Comparison of ENCODE assay signal across 12 cellular contexts in the genomic region with DNA sequence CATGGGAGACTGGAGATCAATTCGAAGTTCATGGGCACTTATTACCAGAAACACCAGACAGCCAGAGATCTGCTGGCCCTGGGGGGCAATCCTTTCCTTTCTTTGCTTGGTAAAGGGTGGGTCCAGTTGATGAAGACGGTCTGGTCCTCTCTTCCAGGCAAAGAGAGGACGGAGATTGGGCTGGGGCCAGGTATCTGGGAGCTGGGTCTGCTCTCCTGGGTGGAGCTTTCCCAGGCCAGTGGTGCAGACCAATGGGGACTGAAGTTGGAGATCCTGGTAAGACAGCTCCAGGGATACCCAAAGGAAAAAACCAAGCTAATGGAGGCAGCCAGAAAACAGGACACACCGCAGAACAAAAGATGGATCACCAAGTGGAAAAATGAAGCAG. TPM values are rescaled to one million over a fixed set of nuclear protein-coding genes. Genes with fewer than 3 reads are reported as not detected.
DNase-seq lines count a peak whose midpoint lies in the region; ATAC-seq and TF ChIP-seq lines count a peak whose summit lies in the region.
"Had no signal": no experiment of that assay in that cellular context is flagged by ENCODE, and none has a peak within 500 bp of the region (broad histone marks: within the 10 kb centered on the region; RNA-seq: fewer than 3 reads in every experiment).

No MANE protein-coding gene starts in this region.

- ATAC-seq in left lung (no peak), HG03460 (IDR thresholded peaks at IDR 0.05; ENCODE audit: unreplicated experiment) (no peak)
- ATAC-seq in stimulated activated effector memory CD8-positive, alpha-beta T cell treated with anti-CD3 and anti-CD28 coated beads, Interleukin-12 subunit alpha, Interleukin-12 subunit beta, amount 100 ng/mL, for 72 hours = no peak

- H3K9me3 ChIP-seq in Caco-2 = no peaks in the 10 kb centered on the region
- H3K9me3 ChIP-seq in adipocyte (ENCODE audit: control insufficient read depth, low read length) = no peaks in the 10 kb centered on the region
- H3K9me3 ChIP-seq in left lung = no peaks in the 10 kb centered on the region

- no peak for DNase-seq in Caco-2
- no peak for DNase-seq in adipocyte (ENCODE audit: low read depth)
- DNase-seq in left lung = no peak
- DNase-seq in stimulated activated effector memory CD8-positive, alpha-beta T cell treated with anti-CD3 and anti-CD28 coated beads, Interleukin-12 subunit alpha, Interleukin-12 subunit beta, amount 100 ng/mL, for 72 hours (ENCODE audit: low spot score in 2 of 2) = no peak
- no peak for DNase-seq in T-helper 1 cell
- DNase-seq in activated CD4-positive, CD25-positive, alpha-beta regulatory T cell (lab: John Stamatoyannopoulos, UW) = no peak
- DNase-seq in AG20443 (ENCODE audit: low spot score) = no peak
- DNase-seq: activated naive CD4-positive, alpha-beta T cell treated with anti-CD3 and anti-CD28 coated beads, Interleukin-2, amount 10 ng/mL, durations not matched to agents 7 days and 5 days; NCI-H1417 treated with DMSO at 0.1 percent for 48 hours; NCI-H510A had no signal

- no peaks in the 10 kb centered on the region for H3K36me3 ChIP-seq in Caco-2 (ENCODE audit: control insufficient read depth, insufficient read depth, low read length)
- H3K36me3 ChIP-seq in adipocyte (ENCODE audit: control insufficient read depth, insufficient read depth, low read length, severe bottlenecking) = peaks cover 17% of the 10 kb centered on the region
- H3K36me3 ChIP-seq in left lung = peaks cover 0 to 41% of the 10 kb centered on the region in 2 donors

- POLR2A ChIA-PET in Caco-2 (lab: Charles Lee) = no interaction called here

- H3K27ac Mint-ChIP-seq in Caco-2 (ENCODE audit: unreplicated experiment) = peak overlapping the region; percentile 45
- peak overlapping the region; percentile 57 for H3K27ac Mint-ChIP-seq in stimulated activated effector memory CD8-positive, alpha-beta T cell treated with anti-CD3 and anti-CD28 coated beads, Interleukin-12 subunit alpha, Interleukin-12 subunit beta, amount 100 ng/mL, for 72 hours
- H3K27ac Mint-ChIP-seq: activated naive CD4-positive, alpha-beta T cell treated with anti-CD3 and anti-CD28 coated beads, Interleukin-2, amount 10 ng/mL, durations not matched to agents 7 days and 5 days had no signal

- no peaks in the 10 kb centered on the region for H3K27me3 Mint-ChIP-seq in Caco-2 (ENCODE audit: insufficient read depth, unreplicated experiment)
- H3K27me3 Mint-ChIP-seq: activated naive CD4-positive, alpha-beta T cell treated with anti-CD3 and anti-CD28 coated beads, Interleukin-2, amount 10 ng/mL, durations not matched to agents 7 days and 5 days had no signal

- peaks cover 22% of the 10 kb centered on the region for H3K4me1 ChIP-seq in Caco-2
- H3K4me1 ChIP-seq in adipocyte (ENCODE audit: control insufficient read depth, insufficient read depth, low read length) = peaks cover 59% of the 10 kb centered on the region
- H3K4me1 ChIP-seq in left lung = peaks cover 24 to 60% of the 10 kb centered on the region in 2 donors

- intact Hi-C loops in Caco-2 (cut with micrococcal nuclease; ENCODE audit: unreplicated experiment) = no loop called here
- intact Hi-C loops in left lung (cut with DNase I) = no loop called here

- TF ChIP-seq CTCF in Caco-2 (IDR thresholded peaks at IDR 0.05; ENCODE audit: insufficient read depth in 1 of 2, low read depth in 1 of 2, low read length in 1 of 2, severe bottlenecking in 1 of 2, unreplicated experiment in 1 of 2) = no peak
- no peak for TF ChIP-seq CTCF in left lung (IDR thresholded peaks at IDR 0.05)

- H3K27ac ChIP-seq in left lung = peak overlapping the region; percentile 6 to 62

- peaks cover 15% of the 10 kb centered on the region for H3K4me1 Mint-ChIP-seq in Caco-2 (ENCODE audit: low read depth, unreplicated experiment)
- peaks cover 13% of the 10 kb centered on the region for H3K4me1 Mint-ChIP-seq in stimulated activated effector memory CD8-positive, alpha-beta T cell treated with anti-CD3 and anti-CD28 coated beads, Interleukin-12 subunit alpha, Interleukin-12 subunit beta, amount 100 ng/mL, for 72 hours

- CTCF ChIA-PET in Caco-2 (lab: Charles Lee) = interaction anchor here (2.0 kb wide), 1 partner anchor 9 kb away, joined by 13 read pairs; no protein-coding TSS in a partner anchor

- BruUV-seq in Caco-2 (replicated peaks; lab: Mats Ljungman, UMichigan) = no TSS peak

- peaks cover 10% of the 10 kb centered on the region for H3K36me3 Mint-ChIP-seq in Caco-2 (ENCODE audit: insufficient read depth, unreplicated experiment)
- peaks cover 78% of the 10 kb centered on the region for H3K36me3 Mint-ChIP-seq in stimulated activated effector memory CD8-positive, alpha-beta T cell treated with anti-CD3 and anti-CD28 coated beads, Interleukin-12 subunit alpha, Interleukin-12 subunit beta, amount 100 ng/mL, for 72 hours

- H3K4me3 ChIP-seq in Caco-2 (ENCODE audit: low read depth, low read length) (no peak overlapping the region), adipocyte (ENCODE audit: low read length) (peak overlapping the region; percentile 64), left lung (no peak overlapping the region)

- H3K9me3 Mint-ChIP-seq in Caco-2 (ENCODE audit: unreplicated experiment) = no peaks in the 10 kb centered on the region
- no peaks in the 10 kb centered on the region for H3K9me3 Mint-ChIP-seq in stimulated activated effector memory CD8-positive, alpha-beta T cell treated with anti-CD3 and anti-CD28 coated beads, Interleukin-12 subunit alpha, Interleukin-12 subunit beta, amount 100 ng/mL, for 72 hours
- H3K9me3 Mint-ChIP-seq: activated naive CD4-positive, alpha-beta T cell treated with anti-CD3 and anti-CD28 coated beads, Interleukin-2, amount 10 ng/mL, durations not matched to agents 7 days and 5 days; neural crest cell had no signal

- H3K27me3 ChIP-seq in Caco-2 (replicated peaks; ENCODE audit: control insufficient read depth, insufficient read depth, low read length) = no peaks in the 10 kb centered on the region
- H3K27me3 ChIP-seq in adipocyte (replicated peaks; ENCODE audit: control insufficient read depth, insufficient read depth, low read length) = no peaks in the 10 kb centered on the region
- H3K27me3 ChIP-seq in left lung = no peaks in the 10 kb centered on the region

- H3K9ac ChIP-seq in adipocyte (ENCODE audit: low read length) = peak overlapping the region; percentile 71

- H3K4me3 Mint-ChIP-seq in Caco-2 (ENCODE audit: unreplicated experiment) = peak overlapping the region; percentile 29
- H3K4me3 Mint-ChIP-seq in stimulated activated effector memory CD8-positive, alpha-beta T cell treated with anti-CD3 and anti-CD28 coated beads, Interleukin-12 subunit alpha, Interleukin-12 subunit beta, amount 100 ng/mL, for 72 hours = no peak overlapping the region
- H3K4me3 Mint-ChIP-seq: activated naive CD4-positive, alpha-beta T cell treated with anti-CD3 and anti-CD28 coated beads, Interleukin-2, amount 10 ng/mL, durations not matched to agents 7 days and 5 days; neural crest cell had no signal

RNA-seq across cellular contexts. Expression of gene NOD1, which starts 18.3 kb away (rescaled TPM):
- total RNA-seq in Caco-2 (2022) (5.4 and 7.0 TPM in 2 replicates), left lung (10 to 100 TPM; 18.4 to 22.6 TPM)

RNA-seq across cellular contexts. Expression of gene GGCT, which starts 44.4 kb away (rescaled TPM):
- 75.2 and 78.7 TPM in 2 replicates for total RNA-seq in Caco-2 (2022)
- 10 to 100 TPM; 41.9 to 42.9 TPM for total RNA-seq in left lung
